20 cellular contexts compared by ENCODE assay signal in the genomic region with DNA sequence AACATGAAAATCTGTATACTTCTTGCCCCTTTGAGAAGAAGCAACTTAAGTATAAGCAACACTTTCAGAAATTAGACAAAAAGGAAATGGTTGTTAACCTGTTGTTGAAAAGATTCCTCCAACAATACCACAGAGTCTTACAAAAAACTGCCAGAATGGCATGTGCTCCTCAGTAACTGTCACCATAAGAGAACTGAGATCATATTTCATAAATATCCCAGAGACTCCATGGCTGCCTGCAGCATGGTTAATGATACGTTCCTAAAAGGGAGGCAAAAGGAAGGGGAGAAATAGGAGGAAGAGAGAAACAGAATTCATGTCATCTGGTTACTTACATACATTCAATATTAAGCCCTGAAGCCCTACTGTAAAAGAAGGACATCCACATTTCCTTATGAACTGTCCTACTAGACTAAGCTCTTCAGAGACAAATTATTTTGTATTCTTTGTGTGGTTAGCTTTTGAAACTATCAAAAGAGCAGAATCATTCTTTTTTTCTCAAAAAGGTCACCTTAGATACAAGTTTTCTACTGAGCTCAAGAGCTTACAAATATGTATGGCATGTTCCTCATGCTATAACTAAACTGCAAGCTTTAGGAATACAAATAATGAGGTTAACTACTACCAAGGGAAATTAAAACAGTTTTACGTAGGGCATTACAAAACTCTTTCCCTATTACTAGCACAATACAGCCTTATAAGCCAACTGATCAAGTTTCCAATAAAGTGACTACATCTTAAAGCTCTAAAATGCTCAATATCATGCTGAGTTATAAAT. TPM values are rescaled to one million over a fixed set of nuclear protein-coding genes. Genes with fewer than 3 reads are reported as not detected.
DNase-seq lines count a peak whose midpoint lies in the region; ATAC-seq lines count a peak whose summit lies in the region.
"Had no signal": no experiment of that assay in that cellular context is flagged by ENCODE, and none has a peak within 500 bp of the region (broad histone marks: within the 10 kb centered on the region; RNA-seq: fewer than 3 reads in every experiment).

No MANE protein-coding gene starts in this region.

- in situ Hi-C loops in GM23248 (cut with MboI), result no loop called here

- DNase-seq in T-helper 2 cell treated with Interferon-gamma antibody and Interleukin-4, amounts not matched to agents 5 μg/mL and 100 μg/mL, for 36 hours (ENCODE audit: low spot score), result no peak
- DNase-seq in T-helper 2 cell, result no peak
- peak; percentile 6 for DNase-seq in EH (ENCODE audit: low read depth)
- DNase-seq in left ventricle myocardium superior, result no peak
- no peak for DNase-seq in GM23248
- no peak for DNase-seq in NCI-H146 (lab: John Stamatoyannopoulos, UW)
- no peak for DNase-seq in stimulated activated naive CD8-positive, alpha-beta T cell treated with anti-CD3 and anti-CD28 coated beads, Interleukin-15, Interleukin-2, amounts not matched to agents 100 U/mL and 50 U/mL, for 24 hours
- DNase-seq: BE2C; CD4-positive, CD25-positive, alpha-beta regulatory T cell; COR-L47; DMS 273 treated with DMSO at 0.1 percent for 48 hours; DND-41; H7; NCI-H1048; NCI-H1436; NCI-H2029; NCI-H510A treated with DMSO at 0.1 percent for 48 hours; NCI-H774; SHP77 had no signal

- no peak overlapping the region for H3K4me2 ChIP-seq in GM23248 (ENCODE audit: unreplicated experiment)

- intact Hi-C loops in left ventricle myocardium superior (cut with micrococcal nuclease), result no loop called here

- no peaks in the 10 kb centered on the region for H3K79me2 ChIP-seq in GM23248 (ENCODE audit: insufficient read depth)

- no peak overlapping the region for H3K4me3 Mint-ChIP-seq in T-helper 2 cell treated with Interferon-gamma antibody and Interleukin-4, amounts not matched to agents 5 μg/mL and 100 μg/mL, for 36 hours
- H3K4me3 Mint-ChIP-seq in activated T-helper 17 cell treated with anti-CD3 and anti-CD28 coated beads, Interleukin-2, amount 50 U/mL, for 72 hours, result no peak overlapping the region
- H3K4me3 Mint-ChIP-seq: CD4-positive, CD25-positive, alpha-beta regulatory T cell had no signal

- H3K4me3 ChIP-seq in GM23248, result no peak overlapping the region

- no peaks in the 10 kb centered on the region for H4K20me1 ChIP-seq in GM23248 (ENCODE audit: insufficient read depth)

- no peak overlapping the region for H3K9ac ChIP-seq in GM23248

- no peaks in the 10 kb centered on the region for H3F3A ChIP-seq in GM23248 (ENCODE audit: insufficient read depth)

- 65 to 73% methylated on average over 2 of the region's 2 CpGs for WGBS in GM23248 (ENCODE audit: low coverage in 1 of 2, low lambda C conversion rate in 2 of 2, missing lambda C conversion rate in 2 of 2), 2 experiments

- H3K9me2 ChIP-seq in GM23248 (ENCODE audit: insufficient read depth), result no peaks in the 10 kb centered on the region

- H2AFZ ChIP-seq in GM23248, result no peak overlapping the region

- peaks cover 56% of the 10 kb centered on the region for H3K36me3 ChIP-seq in GM23248 (ENCODE audit: low read depth)

- H3K9me3 ChIP-seq in GM23248 (ENCODE audit: low read depth), result no peaks in the 10 kb centered on the region
- H3K9me3 ChIP-seq: BE2C had no signal

- H3K9me3 Mint-ChIP-seq in T-helper 2 cell treated with Interferon-gamma antibody and Interleukin-4, amounts not matched to agents 5 μg/mL and 100 μg/mL, for 36 hours, result no peaks in the 10 kb centered on the region
- no peaks in the 10 kb centered on the region for H3K9me3 Mint-ChIP-seq in activated T-helper 17 cell treated with anti-CD3 and anti-CD28 coated beads, Interleukin-2, amount 50 U/mL, for 72 hours
- H3K9me3 Mint-ChIP-seq: CD4-positive, CD25-positive, alpha-beta regulatory T cell had no signal

- ATAC-seq in activated T-helper 17 cell treated with anti-CD3 and anti-CD28 coated beads, Interleukin-2, amount 50 U/mL, for 72 hours (replicated peaks), result no peak
- ATAC-seq in left ventricle myocardium superior, result peak; percentile 82
- ATAC-seq in stimulated activated naive CD8-positive, alpha-beta T cell treated with anti-CD3 and anti-CD28 coated beads, Interleukin-15, Interleukin-2, amounts not matched to agents 100 U/mL and 50 U/mL, for 24 hours, result no peak

- no peak overlapping the region for H3K27ac ChIP-seq in GM23248

- no peaks in the 10 kb centered on the region for H3K27me3 Mint-ChIP-seq in T-helper 2 cell treated with Interferon-gamma antibody and Interleukin-4, amounts not matched to agents 5 μg/mL and 100 μg/mL, for 36 hours (ENCODE audit: low read depth)
- no peaks in the 10 kb centered on the region for H3K27me3 Mint-ChIP-seq in activated T-helper 17 cell treated with anti-CD3 and anti-CD28 coated beads, Interleukin-2, amount 50 U/mL, for 72 hours
- H3K27me3 Mint-ChIP-seq: CD4-positive, CD25-positive, alpha-beta regulatory T cell had no signal

- peaks cover 2% of the 10 kb centered on the region for H3K4me1 Mint-ChIP-seq in T-helper 2 cell treated with Interferon-gamma antibody and Interleukin-4, amounts not matched to agents 5 μg/mL and 100 μg/mL, for 36 hours (ENCODE audit: low read depth)
- H3K4me1 Mint-ChIP-seq in activated T-helper 17 cell treated with anti-CD3 and anti-CD28 coated beads, Interleukin-2, amount 50 U/mL, for 72 hours, result peaks cover 5% of the 10 kb centered on the region

- H3K27me3 ChIP-seq in GM23248 (replicated peaks; ENCODE audit: insufficient read depth), result no peaks in the 10 kb centered on the region
- H3K27me3 ChIP-seq: BE2C had no signal

- H3K36me3 Mint-ChIP-seq in T-helper 2 cell treated with Interferon-gamma antibody and Interleukin-4, amounts not matched to agents 5 μg/mL and 100 μg/mL, for 36 hours (ENCODE audit: low read depth), result peaks cover 35% of the 10 kb centered on the region
- peaks cover 98% of the 10 kb centered on the region for H3K36me3 Mint-ChIP-seq in activated T-helper 17 cell treated with anti-CD3 and anti-CD28 coated beads, Interleukin-2, amount 50 U/mL, for 72 hours (ENCODE audit: low read depth)

- H3K4me1 ChIP-seq in GM23248 (ENCODE audit: insufficient read depth), result no peaks in the 10 kb centered on the region
- H3K4me1 ChIP-seq: BE2C had no signal

- peak overlapping the region; percentile 8 for H3K27ac Mint-ChIP-seq in T-helper 2 cell treated with Interferon-gamma antibody and Interleukin-4, amounts not matched to agents 5 μg/mL and 100 μg/mL, for 36 hours
- H3K27ac Mint-ChIP-seq in activated T-helper 17 cell treated with anti-CD3 and anti-CD28 coated beads, Interleukin-2, amount 50 U/mL, for 72 hours, result peak overlapping the region; percentile 36

RNA-seq across cellular contexts. Expression of a gene that starts 37.8 kb away (rescaled TPM):
- 10 to 100 TPM; 78.8 to 96.6 TPM for total RNA-seq in activated T-helper 17 cell treated with anti-CD3 and anti-CD28 coated beads, Interleukin-2, amount 50 U/mL, for 72 hours
- 93.1 TPM for total RNA-seq in left ventricle myocardium superior
- total RNA-seq in GM23248 (2014; rRNA removed; shearing (Covaris generic)), result 171 and 265 TPM in 2 replicates
- 171 and 179 TPM in 2 replicates for polyA plus RNA-seq in GM23248 (2016; fragmentation: Nextera tagmentation; extraction: Ambion mirVana)
